Comparison of ENCODE assay signal across 13 cellular contexts in genomic region chr6:156846845-156847599, GRCh38.
DNase-seq lines count a peak whose midpoint lies in the region; ATAC-seq and TF ChIP-seq lines count a peak whose summit lies in the region.
"Had no signal": no experiment of that assay in that cellular context is flagged by ENCODE, and none has a peak within 500 bp of the region (broad histone marks: within the 10 kb centered on the region; RNA-seq: fewer than 3 reads in every experiment).

No MANE protein-coding gene starts in this region.

- H3K27ac ChIP-seq in osteoblast (ENCODE audit: low read depth, low read length) = no peak overlapping the region
- H3K27ac ChIP-seq: tibial nerve had no signal

- H3K9me3 Mint-ChIP-seq in natural killer cell = no peaks in the 10 kb centered on the region
- no peaks in the 10 kb centered on the region for H3K9me3 Mint-ChIP-seq in natural killer cell treated with Interleukin-12 subunit alpha and Interleukin-12 subunit beta and Interleukin-15 and Interleukin-18, amount 100 ng/mL, for 72 hours
- no peaks in the 10 kb centered on the region for H3K9me3 Mint-ChIP-seq in activated T-helper 1 cell treated with anti-CD3 and anti-CD28 coated beads, Interleukin-12 subunit alpha, Interleukin-12 subunit beta, Interleukin-2, Interleukin-4 antibody, amounts not matched to agents 30 ng/mL and 10 ng/mL and 1 ng/mL, durations not matched to agents 14 hours and 24 hours and 36 hours
- no peaks in the 10 kb centered on the region for H3K9me3 Mint-ChIP-seq in stimulated activated naive B cell treated with anti-CD40 and anti-IgM and Interleukin-4, amounts not matched to agents 10 μg/mL and 1 μg/mL and 100 μg/mL, for 72 hours

- no peak for DNase-seq in natural killer cell
- no peak for DNase-seq in natural killer cell treated with Interleukin-12 subunit alpha and Interleukin-12 subunit beta and Interleukin-15 and Interleukin-18, amount 100 ng/mL, for 72 hours (ENCODE audit: low spot score)
- DNase-seq in activated T-helper 1 cell treated with anti-CD3 and anti-CD28 coated beads, Interleukin-12 subunit alpha, Interleukin-12 subunit beta, Interleukin-2, Interleukin-4 antibody, amounts not matched to agents 30 ng/mL and 10 ng/mL and 1 ng/mL, durations not matched to agents 14 hours and 24 hours and 36 hours (ENCODE audit: low spot score) = no peak
- DNase-seq in left kidney (ENCODE audit: low read depth, low spot score) = peak; percentile 45
- no peak for DNase-seq in stimulated activated naive B cell treated with anti-CD40 and anti-IgM and Interleukin-4, amounts not matched to agents 10 μg/mL and 1 μg/mL and 100 μg/mL, for 72 hours
- no peak for DNase-seq in osteoblast (ENCODE audit: insufficient read length, low spot score, missing footprints)
- no peak for DNase-seq in 8988T
- DNase-seq: aorta, mammary epithelial cell, NCI-H1694 treated with DMSO at 0.1 percent for 48 hours had no signal

- no peaks in the 10 kb centered on the region for H3K36me3 Mint-ChIP-seq in natural killer cell
- H3K36me3 Mint-ChIP-seq in natural killer cell treated with Interleukin-12 subunit alpha and Interleukin-12 subunit beta and Interleukin-15 and Interleukin-18, amount 100 ng/mL, for 72 hours = no peaks in the 10 kb centered on the region
- H3K36me3 Mint-ChIP-seq in activated T-helper 1 cell treated with anti-CD3 and anti-CD28 coated beads, Interleukin-12 subunit alpha, Interleukin-12 subunit beta, Interleukin-2, Interleukin-4 antibody, amounts not matched to agents 30 ng/mL and 10 ng/mL and 1 ng/mL, durations not matched to agents 14 hours and 24 hours and 36 hours (ENCODE audit: low read depth) = peaks cover 4% of the 10 kb centered on the region
- peaks cover 23 to 35% of the 10 kb centered on the region in 2 donors for H3K36me3 Mint-ChIP-seq in stimulated activated naive B cell treated with anti-CD40 and anti-IgM and Interleukin-4, amounts not matched to agents 10 μg/mL and 1 μg/mL and 100 μg/mL, for 72 hours

- no peak overlapping the region for H2AFZ ChIP-seq in osteoblast (ENCODE audit: low read length)

- H4K20me1 ChIP-seq in osteoblast (ENCODE audit: insufficient read depth, low read length) = peaks cover 45% of the 10 kb centered on the region

- H3K79me2 ChIP-seq in osteoblast (ENCODE audit: insufficient read depth, low read length) = peaks cover 95% of the 10 kb centered on the region

- no peak overlapping the region for H3K4me2 ChIP-seq in osteoblast (ENCODE audit: insufficient read depth, low read length)

- H3K36me3 ChIP-seq in osteoblast (ENCODE audit: insufficient read depth, low read length) = no peaks in the 10 kb centered on the region
- H3K36me3 ChIP-seq: tibial nerve had no signal

- peak overlapping the region; percentile 27 to 55 for H3K27ac Mint-ChIP-seq in natural killer cell
- peak overlapping the region in 1 of 2 donors; percentile 77 for H3K27ac Mint-ChIP-seq in natural killer cell treated with Interleukin-12 subunit alpha and Interleukin-12 subunit beta and Interleukin-15 and Interleukin-18, amount 100 ng/mL, for 72 hours
- H3K27ac Mint-ChIP-seq in activated T-helper 1 cell treated with anti-CD3 and anti-CD28 coated beads, Interleukin-12 subunit alpha, Interleukin-12 subunit beta, Interleukin-2, Interleukin-4 antibody, amounts not matched to agents 30 ng/mL and 10 ng/mL and 1 ng/mL, durations not matched to agents 14 hours and 24 hours and 36 hours = peak overlapping the region; percentile 52
- H3K27ac Mint-ChIP-seq in stimulated activated naive B cell treated with anti-CD40 and anti-IgM and Interleukin-4, amounts not matched to agents 10 μg/mL and 1 μg/mL and 100 μg/mL, for 72 hours = peak overlapping the region; percentile 43

- H3K9me3 ChIP-seq in osteoblast (ENCODE audit: low read depth, low read length) = no peaks in the 10 kb centered on the region
- H3K9me3 ChIP-seq: tibial nerve had no signal

- no peaks in the 10 kb centered on the region for H3K4me1 ChIP-seq in osteoblast (ENCODE audit: insufficient read depth, low read length)

- no peaks in the 10 kb centered on the region for H3K27me3 ChIP-seq in osteoblast (ENCODE audit: insufficient read depth, low read length)
- H3K27me3 ChIP-seq: tibial nerve had no signal

- H3K4me3 Mint-ChIP-seq in natural killer cell = peak overlapping the region; percentile 56
- H3K4me3 Mint-ChIP-seq in natural killer cell treated with Interleukin-12 subunit alpha and Interleukin-12 subunit beta and Interleukin-15 and Interleukin-18, amount 100 ng/mL, for 72 hours = no peak overlapping the region
- no peak overlapping the region for H3K4me3 Mint-ChIP-seq in activated T-helper 1 cell treated with anti-CD3 and anti-CD28 coated beads, Interleukin-12 subunit alpha, Interleukin-12 subunit beta, Interleukin-2, Interleukin-4 antibody, amounts not matched to agents 30 ng/mL and 10 ng/mL and 1 ng/mL, durations not matched to agents 14 hours and 24 hours and 36 hours
- no peak overlapping the region for H3K4me3 Mint-ChIP-seq in stimulated activated naive B cell treated with anti-CD40 and anti-IgM and Interleukin-4, amounts not matched to agents 10 μg/mL and 1 μg/mL and 100 μg/mL, for 72 hours

- ATAC-seq in natural killer cell (no peak), GM21528 (IDR thresholded peaks at IDR 0.05; ENCODE audit: low FRiP score, unreplicated experiment) (no peak)
- no peak for ATAC-seq in natural killer cell treated with Interleukin-12 subunit alpha and Interleukin-12 subunit beta and Interleukin-15 and Interleukin-18, amount 100 ng/mL, for 72 hours
- ATAC-seq in stimulated activated naive B cell treated with anti-CD40 and anti-IgM and Interleukin-4, amounts not matched to agents 10 μg/mL and 1 μg/mL and 100 μg/mL, for 72 hours (replicated peaks) = no peak
- ATAC-seq: Panc1 had no signal

- TF ChIP-seq CTCF in natural killer cell (IDR thresholded peaks at IDR 0.05) = no peak
- no peak for TF ChIP-seq CTCF in osteoblast (IDR thresholded peaks at IDR 0.05; ENCODE audit: extremely low read depth, low read depth, low read length)

- H3K4me1 Mint-ChIP-seq in natural killer cell = peaks cover 95 to 96% of the 10 kb centered on the region in 2 donors
- H3K4me1 Mint-ChIP-seq in natural killer cell treated with Interleukin-12 subunit alpha and Interleukin-12 subunit beta and Interleukin-15 and Interleukin-18, amount 100 ng/mL, for 72 hours (ENCODE audit: low read depth in 2 of 2) = peaks cover 58 to 73% of the 10 kb centered on the region in 2 donors
- peaks cover 62% of the 10 kb centered on the region for H3K4me1 Mint-ChIP-seq in activated T-helper 1 cell treated with anti-CD3 and anti-CD28 coated beads, Interleukin-12 subunit alpha, Interleukin-12 subunit beta, Interleukin-2, Interleukin-4 antibody, amounts not matched to agents 30 ng/mL and 10 ng/mL and 1 ng/mL, durations not matched to agents 14 hours and 24 hours and 36 hours (ENCODE audit: low read depth)
- peaks cover 62 to 99% of the 10 kb centered on the region in 2 donors for H3K4me1 Mint-ChIP-seq in stimulated activated naive B cell treated with anti-CD40 and anti-IgM and Interleukin-4, amounts not matched to agents 10 μg/mL and 1 μg/mL and 100 μg/mL, for 72 hours

- no peaks in the 10 kb centered on the region for H3K27me3 Mint-ChIP-seq in natural killer cell (ENCODE audit: low read depth in 2 of 2)
- H3K27me3 Mint-ChIP-seq in natural killer cell treated with Interleukin-12 subunit alpha and Interleukin-12 subunit beta and Interleukin-15 and Interleukin-18, amount 100 ng/mL, for 72 hours = no peaks in the 10 kb centered on the region
- no peaks in the 10 kb centered on the region for H3K27me3 Mint-ChIP-seq in activated T-helper 1 cell treated with anti-CD3 and anti-CD28 coated beads, Interleukin-12 subunit alpha, Interleukin-12 subunit beta, Interleukin-2, Interleukin-4 antibody, amounts not matched to agents 30 ng/mL and 10 ng/mL and 1 ng/mL, durations not matched to agents 14 hours and 24 hours and 36 hours (ENCODE audit: insufficient read depth)
- H3K27me3 Mint-ChIP-seq in stimulated activated naive B cell treated with anti-CD40 and anti-IgM and Interleukin-4, amounts not matched to agents 10 μg/mL and 1 μg/mL and 100 μg/mL, for 72 hours = no peaks in the 10 kb centered on the region

- no peak overlapping the region for H3K4me3 ChIP-seq in osteoblast (ENCODE audit: insufficient read depth, low read length)
- H3K4me3 ChIP-seq: tibial nerve had no signal

- intact Hi-C loops in natural killer cell (cut with micrococcal nuclease) = no loop called here
- intact Hi-C loops in activated T-helper 1 cell treated with anti-CD3 and anti-CD28 coated beads, Interleukin-12 subunit alpha, Interleukin-12 subunit beta, Interleukin-2, Interleukin-4 antibody, amounts not matched to agents 30 ng/mL and 10 ng/mL and 1 ng/mL, durations not matched to agents 14 hours and 24 hours and 36 hours (cut with micrococcal nuclease) = no loop called here
